ENCODE assay signal across 7 cellular contexts in the genomic region with DNA sequence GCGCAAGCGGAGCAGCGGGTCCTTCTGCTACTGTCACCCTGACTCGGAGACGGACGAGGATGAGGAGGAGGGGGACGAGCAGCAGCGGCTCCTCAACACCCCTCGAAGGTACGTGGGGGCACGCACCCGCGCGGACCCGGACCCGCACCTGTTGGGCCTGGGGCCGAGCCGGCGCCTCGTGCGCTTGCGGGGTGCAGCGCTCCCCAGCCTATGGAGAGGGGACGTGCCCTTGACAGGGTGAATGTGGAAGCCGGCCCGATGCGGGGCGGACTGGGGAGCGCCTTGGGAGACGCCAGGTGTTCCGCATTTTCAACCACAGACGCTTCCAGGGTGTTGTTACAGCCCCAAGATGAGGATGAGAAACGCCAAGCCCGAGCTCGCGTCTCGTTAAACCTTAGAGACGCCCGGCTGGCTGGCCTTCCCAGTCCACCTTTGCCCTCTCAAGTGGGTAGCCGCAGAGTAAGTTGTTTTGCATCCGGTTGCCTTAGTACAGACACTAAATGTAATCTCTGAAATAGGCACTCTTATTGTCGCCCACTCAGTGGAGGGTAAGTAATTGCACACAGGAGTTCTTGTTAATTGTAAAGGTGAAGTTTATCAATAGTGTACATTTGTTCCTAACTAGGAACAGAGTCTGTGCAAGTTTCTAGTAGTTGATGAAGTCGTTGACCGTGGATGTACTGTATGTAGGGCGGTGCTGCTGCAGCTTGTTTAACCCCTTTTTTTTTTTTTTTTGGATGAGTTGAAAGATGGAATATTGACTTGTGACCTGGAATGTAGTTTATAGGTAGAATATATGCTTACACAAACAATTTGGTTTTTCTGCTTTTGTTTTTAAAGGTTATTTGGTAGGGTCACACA. TPM values are rescaled to one million over a fixed set of nuclear protein-coding genes. Genes with fewer than 3 reads are reported as not detected.
A peak's percentile ranks its signal among the peaks of the same experiment; 100 is the strongest.
DNase-seq lines count a peak whose midpoint lies in the region; ATAC-seq and TF ChIP-seq lines count a peak whose summit lies in the region.

No MANE protein-coding gene starts in this region.

- TF ChIP-seq EP300 in stomach (IDR thresholded peaks at IDR 0.05), result no peak

- H3K9me3 ChIP-seq in esophagus (ENCODE audit: control insufficient read depth in 2 of 2, insufficient read depth in 1 of 2, low read depth in 1 of 2, low read length in 1 of 2) (no peaks in the 10 kb centered on the region), stomach (no peaks in the 10 kb centered on the region)

- H3K4me1 Mint-ChIP-seq in naive B cell, result peaks cover 31 to 55% (median 53%) of the 10 kb centered on the region in 3 donors

- ATAC-seq in GM18511 (IDR thresholded peaks at IDR 0.05; ENCODE audit: unreplicated experiment), result peak; percentile 41
- ATAC-seq in HG02852 (IDR thresholded peaks at IDR 0.05; ENCODE audit: unreplicated experiment), result peak; percentile 36
- peak; percentile 13 to 16 for ATAC-seq in naive B cell (ENCODE audit: low read depth in 2 of 2)

- peak overlapping the region; percentile 93 to 97 (median 96) for H3K27ac Mint-ChIP-seq in naive B cell

- H3K4me3 Mint-ChIP-seq in naive B cell, result peak overlapping the region; percentile 92 to 98 (median 96)

- no peaks in the 10 kb centered on the region for H3K9me3 Mint-ChIP-seq in naive B cell

- H3K36me3 ChIP-seq in esophagus (ENCODE audit: control insufficient read depth in 2 of 2, insufficient read depth in 2 of 2, low read length in 1 of 2) (no peaks in the 10 kb centered on the region), stomach (peaks cover 0 to 5% (median 1%) of the 10 kb centered on the region in 4 donors)

- WGBS in esophagus, 2 donors, result 1% methylated on average over 44 to 45 of the region's 45 CpGs
- 1 to 4% (median 1%) methylated on average over 13 to 45 of the region's 45 CpGs for WGBS in stomach, 5 donors

- H3K27ac ChIP-seq in esophagus (ENCODE audit: low read depth in 2 of 2, low read length in 1 of 2) (peak overlapping the region; percentile 59 to 65), stomach (peak overlapping the region; percentile 92 to 98 (median 93))

- DNase-seq in NCI-H510A (lab: John Stamatoyannopoulos, UW) (peak; percentile 11), naive B cell (peak; percentile 32), stomach (peak; percentile 48)
- DNase-seq in activated CD8-positive, alpha-beta memory T cell treated with anti-CD3 and anti-CD28 coated beads, Interleukin-2, amount 50 U/mL, for 48 hours, result peak; percentile 76

- H3K4me1 ChIP-seq in esophagus (ENCODE audit: control insufficient read depth in 2 of 2, insufficient read depth in 2 of 2, low read length in 1 of 2) (no peaks in the 10 kb centered on the region), stomach (peaks cover 20 to 35% (median 27%) of the 10 kb centered on the region in 4 donors)

- no peak for TF ChIP-seq CTCF in stomach (IDR thresholded peaks at IDR 0.05)

- intact Hi-C loops in stomach (cut with DNase I; ENCODE audit: low total_unique reads), result no loop called here

- H3K36me3 Mint-ChIP-seq in naive B cell, result no peaks in the 10 kb centered on the region

- H3K4me3 ChIP-seq in esophagus (ENCODE audit: low read depth in 1 of 2, low read length in 2 of 2), result peak overlapping the region; percentile 77 to 99
- H3K4me3 ChIP-seq in stomach, result peak overlapping the region; percentile 95 to 99 (median 98)

- TF ChIP-seq POLR2A in stomach (IDR thresholded peaks at IDR 0.05), result no peak

- no peaks in the 10 kb centered on the region for H3K27me3 Mint-ChIP-seq in naive B cell

- no peaks in the 10 kb centered on the region for H3K27me3 ChIP-seq in esophagus (ENCODE audit: control insufficient read depth in 1 of 2, insufficient read depth in 2 of 2, low read length in 2 of 2)
- H3K27me3 ChIP-seq in stomach, result no peaks in the 10 kb centered on the region

RNA-seq across cellular contexts. Expression of gene GMCL1, which starts 0.8 kb away (rescaled TPM):
- polyA plus RNA-seq in esophagus (1 to 10 TPM; 3.6 to 5.7 TPM), naive B cell (ENCODE audit: low read depth in 6 of 6) (10 to 100 TPM; 21.9 to 28.2 (median 25.0) TPM), stomach (1 to 10 TPM; 4.7 to 7.9 (median 7.0) TPM)
- 10 to 100 TPM in 2 of 5 donors, 1 to 10 TPM in 3; 1.2 to 23.1 (median 4.9) TPM for total RNA-seq in stomach

Comparison
In these comparisons a context has a peak if more than half of its experiments do, and no peak if none do; other contexts are left out.
1. Peak in every context shown above with its lines: DNase-seq, ATAC-seq, H3K4me3 ChIP-seq and H3K27ac ChIP-seq.
2. DNase-seq: peak in every context shown above with its lines; median percentile 76 in activated CD8-positive, alpha-beta memory T cell treated with anti-CD3 and anti-CD28 coated beads, Interleukin-2, amount 50 U/mL, for 48 hours; 48 in stomach; 32 in naive B cell; 11 in NCI-H510A.